In the genomic region with DNA sequence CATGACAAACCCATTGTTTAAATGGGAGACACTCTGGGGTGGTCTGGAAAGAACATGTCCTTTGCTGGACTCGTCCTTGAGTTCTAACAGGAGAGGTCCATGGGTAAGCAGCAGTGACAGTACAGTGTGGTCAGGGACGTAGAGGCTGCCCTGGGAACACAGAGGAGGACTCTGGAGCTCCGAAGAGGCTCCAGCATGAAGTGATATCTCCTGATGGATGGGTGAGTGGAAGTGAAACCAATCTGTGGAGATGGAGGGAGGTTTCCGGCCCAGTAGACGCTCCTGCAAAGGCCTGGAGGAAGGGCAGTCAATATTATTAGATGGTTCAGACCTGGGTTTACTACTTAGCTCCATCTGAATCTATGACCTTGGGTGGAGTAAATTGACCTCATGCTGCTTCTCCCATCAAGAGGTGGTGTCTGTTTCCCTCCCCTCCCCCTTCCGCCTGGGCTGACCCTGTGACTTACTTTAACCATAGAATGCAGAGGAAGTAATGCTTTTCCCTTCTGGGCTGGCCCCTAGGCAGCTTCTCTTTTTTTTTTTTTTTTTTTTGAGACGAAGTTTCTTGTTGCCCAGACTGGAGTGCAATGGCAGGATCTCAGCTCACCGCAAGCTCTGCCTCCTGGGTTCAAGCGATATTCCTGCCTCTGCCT, we compare ENCODE assay signal across 18 cellular contexts. TPM values are rescaled to one million over a fixed set of nuclear protein-coding genes. Genes with fewer than 3 reads are reported as not detected.
DNase-seq lines count a peak whose midpoint lies in the region; ATAC-seq, FAIRE-seq and TF ChIP-seq lines count a peak whose summit lies in the region.
"Had no signal": no experiment of that assay in that cellular context is flagged by ENCODE, and none has a peak within 500 bp of the region (broad histone marks: within the 10 kb centered on the region; RNA-seq: fewer than 3 reads in every experiment).

No MANE protein-coding gene starts in this region.

- H2AFZ ChIP-seq in astrocyte (ENCODE audit: low read depth, low read length) (no peak overlapping the region), H9 (ENCODE audit: low read length) (no peak overlapping the region)

- no peak overlapping the region for H2BK5ac ChIP-seq in H9 (ENCODE audit: insufficient read length, low read length)

- H3K4me2 ChIP-seq in astrocyte (ENCODE audit: low read length) = no peak overlapping the region
- no peak overlapping the region for H3K4me2 ChIP-seq in H9 (ENCODE audit: insufficient read depth, insufficient read length, low read length)

- H3K56ac ChIP-seq in H9 (ENCODE audit: insufficient read length, low read depth, low read length) = no peak overlapping the region

- peaks cover 34% of the 10 kb centered on the region for H3K27me3 ChIP-seq in astrocyte (ENCODE audit: insufficient read depth, low read length)
- H3K27me3 ChIP-seq in H9 (ENCODE audit: insufficient read depth, low read length) = peaks cover 10% of the 10 kb centered on the region; the same call in 1 of the 2 replicates
- no peaks in the 10 kb centered on the region for H3K27me3 ChIP-seq in CD8-positive, alpha-beta T cell (ENCODE audit: insufficient read depth, low read length)
- H3K27me3 ChIP-seq: body of pancreas had no signal

- no peak overlapping the region for H4K91ac ChIP-seq in H9 (ENCODE audit: insufficient read length, low read depth, low read length)

- no CpG with 5 or more reads among the region's 9 CpGs for WGBS in H9 (ENCODE audit: extremely low coverage, insufficient read length, low lambda C conversion rate)

- no peak overlapping the region for H3K23ac ChIP-seq in H9 (ENCODE audit: insufficient read length, low read depth, low read length)

- H3K36me3 Mint-ChIP-seq in astrocyte (ENCODE audit: low read depth, unreplicated experiment) (no peaks in the 10 kb centered on the region), nephron (ENCODE audit: low read depth) (peaks cover 5% of the 10 kb centered on the region), H9 (ENCODE audit: insufficient read depth in 1 of 3, low read depth in 3 of 3) (no peaks in the 10 kb centered on the region)
- no peaks in the 10 kb centered on the region for H3K36me3 Mint-ChIP-seq in CD8-positive, alpha-beta T cell
- H3K36me3 Mint-ChIP-seq: activated naive CD4-positive, alpha-beta T cell treated with anti-CD3 and anti-CD28 coated beads, Interleukin-2, amount 50 U/mL, for 24 hours; immature natural killer cell had no signal

- H2BK15ac ChIP-seq in H9 (ENCODE audit: low read depth, low read length) = no peak overlapping the region

- TF ChIP-seq CTCF in astrocyte (IDR thresholded peaks at IDR 0.05; ENCODE audit: insufficient read depth, low read depth, low read length) = no peak
- TF ChIP-seq CTCF in nephron (IDR thresholded peaks at IDR 0.05; ENCODE audit: unreplicated experiment in 3 of 3) = no peak
- no peak for TF ChIP-seq CTCF in H9 (conservative IDR thresholded peaks at IDR 0.05)
- TF ChIP-seq CTCF in CD8-positive, alpha-beta T cell (IDR thresholded peaks at IDR 0.05) = no peak

- peaks cover 3% of the 10 kb centered on the region for H3K23me2 ChIP-seq in H9 (ENCODE audit: insufficient read length, low read depth, low read length, poor library complexity, severe bottlenecking)

- no peak overlapping the region for H3K4me3 ChIP-seq in astrocyte (ENCODE audit: insufficient read depth, low read depth, low read length)
- no peak overlapping the region for H3K4me3 ChIP-seq in CD8-positive, alpha-beta T cell (ENCODE audit: low read depth, low read length)
- H3K4me3 ChIP-seq: body of pancreas had no signal

- no peak overlapping the region for H4K8ac ChIP-seq in H9 (replicated peaks; ENCODE audit: insufficient read length, low read depth, low read length)

- no peak overlapping the region for H3K4me3 Mint-ChIP-seq in astrocyte (ENCODE audit: unreplicated experiment)
- H3K4me3 Mint-ChIP-seq in nephron = peak overlapping the region; percentile 46 to 67 (median 63)
- H3K4me3 Mint-ChIP-seq in H9 = no peak overlapping the region
- H3K4me3 Mint-ChIP-seq in CD8-positive, alpha-beta T cell = no peak overlapping the region
- H3K4me3 Mint-ChIP-seq: activated naive CD4-positive, alpha-beta T cell treated with anti-CD3 and anti-CD28 coated beads, Interleukin-2, amount 50 U/mL, for 24 hours had no signal

- H3T11ph ChIP-seq in H9 (ENCODE audit: low read length) = no peak overlapping the region

- H3K4me1 Mint-ChIP-seq in astrocyte (ENCODE audit: low read depth, unreplicated experiment) = peaks cover 4% of the 10 kb centered on the region
- H3K4me1 Mint-ChIP-seq in nephron = peaks cover 10% of the 10 kb centered on the region
- peaks cover 7 to 10% of the 10 kb centered on the region in 2 experiments for H3K4me1 Mint-ChIP-seq in H9
- H3K4me1 Mint-ChIP-seq in CD8-positive, alpha-beta T cell (ENCODE audit: low read depth) = peaks cover 6% of the 10 kb centered on the region

- H3K79me2 ChIP-seq in astrocyte (ENCODE audit: insufficient read depth, low read length) (no peaks in the 10 kb centered on the region), H9 (ENCODE audit: insufficient read depth, low read length) (no peaks in the 10 kb centered on the region)

- no peak overlapping the region for H3K27ac ChIP-seq in astrocyte (ENCODE audit: low read depth, low read length)
- no peak overlapping the region for H3K27ac ChIP-seq in H9 (ENCODE audit: insufficient read length, low read depth, low read length)
- H3K27ac ChIP-seq in CD8-positive, alpha-beta T cell (ENCODE audit: low read depth, low read length) = no peak overlapping the region
- H3K27ac ChIP-seq: body of pancreas had no signal

- H2BK12ac ChIP-seq in H9 (ENCODE audit: insufficient read length, low read depth, low read length) = no peak overlapping the region

- H3K79me1 ChIP-seq in H9 (ENCODE audit: insufficient read depth, low read depth, low read length, poor library complexity, severe bottlenecking) = no peaks in the 10 kb centered on the region

- H4K20me1 ChIP-seq in astrocyte (ENCODE audit: insufficient read depth, low read length) (no peaks in the 10 kb centered on the region), H9 (ENCODE audit: control insufficient read depth, insufficient read depth, insufficient read length) (no peaks in the 10 kb centered on the region)

- no peaks in the 10 kb centered on the region for H3K36me3 ChIP-seq in astrocyte (ENCODE audit: insufficient read depth, low read length)
- no peaks in the 10 kb centered on the region for H3K36me3 ChIP-seq in CD8-positive, alpha-beta T cell (ENCODE audit: insufficient read depth, low read length)

- H3K14ac ChIP-seq in H9 (ENCODE audit: insufficient read depth, low read length) = no peak overlapping the region; the same call in 1 of the 2 replicates

- no peak overlapping the region for H4K5ac ChIP-seq in H9 (ENCODE audit: insufficient read length, low read depth, low read length)

- peak; percentile 64 for DNase-seq in GDM1 (lab: John Stamatoyannopoulos, UW)
- DNase-seq in NOMO-1 treated with DMSO at 0.1 percent for 48 hours (lab: John Stamatoyannopoulos, UW; ENCODE audit: unreplicated experiment) = peak; percentile 88
- DNase-seq in astrocyte (ENCODE audit: low read depth) = no peak
- DNase-seq in H9 = no peak
- DNase-seq in CD8-positive, alpha-beta T cell = no peak
- no peak for DNase-seq in urothelium cell line (ENCODE audit: low spot score)
- DNase-seq: activated CD4-positive, alpha-beta T cell treated with anti-CD3 and anti-CD28 coated beads, Interleukin-2, amount 50 U/mL, for 1 hour; activated T-cell treated with anti-CD3 and anti-CD28 coated beads for 4 hours; erythroblast; immature natural killer cell; mesenchymal stem cell; NCI-H82; SHP77; stimulated activated CD4-positive, alpha-beta T cell treated with anti-CD3 and anti-CD28 coated beads, Interleukin-2, amount 100 ng/mL, for 48 hours had no signal

- no peak overlapping the region for H2BK120ac ChIP-seq in H9 (ENCODE audit: low read depth, low read length, poor library complexity, severe bottlenecking)

- H3K18ac ChIP-seq in H9 (ENCODE audit: insufficient read length, low read depth, low read length) = no peak overlapping the region

- intact Hi-C loops in CD8-positive, alpha-beta T cell (cut with DNase I, micrococcal nuclease) = no loop called here

- ATAC-seq in CD8-positive, alpha-beta T cell = no peak
- ATAC-seq in SK-N-SH treated with all-trans-retinoic acid at 6 μM for 48 hours = no peak; the same call in 1 of the 3 replicates
- ATAC-seq: body of pancreas had no signal

- POLR2A ChIA-PET in CD8-positive, alpha-beta T cell (lab: Charles Lee) = no interaction called here

- H3K9me3 Mint-ChIP-seq in astrocyte (ENCODE audit: unreplicated experiment) (peaks cover 6% of the 10 kb centered on the region), nephron (no peaks in the 10 kb centered on the region), H9 (peaks cover 0 to 3% of the 10 kb centered on the region in 2 experiments; a peak in 2 of 5 replicates)
- no peaks in the 10 kb centered on the region for H3K9me3 Mint-ChIP-seq in CD8-positive, alpha-beta T cell
- H3K9me3 Mint-ChIP-seq: activated naive CD4-positive, alpha-beta T cell treated with anti-CD3 and anti-CD28 coated beads, Interleukin-2, amount 50 U/mL, for 24 hours; immature natural killer cell had no signal

- no peak overlapping the region for H3K4ac ChIP-seq in H9 (ENCODE audit: low read depth, low read length)

- FAIRE-seq in astrocyte (lab: Jason Lieb, UNC) = no peak
- FAIRE-seq in urothelium cell line (lab: Jason Lieb, UNC) = no peak

- H3K27ac Mint-ChIP-seq in astrocyte (ENCODE audit: unreplicated experiment) (peak overlapping the region; percentile 59), nephron (no peak overlapping the region), H9 (peak overlapping the region in 1 of 3 experiments; percentile 70; a peak in 1 of 7 replicates)
- no peak overlapping the region for H3K27ac Mint-ChIP-seq in CD8-positive, alpha-beta T cell
- H3K27ac Mint-ChIP-seq: activated naive CD4-positive, alpha-beta T cell treated with anti-CD3 and anti-CD28 coated beads, Interleukin-2, amount 50 U/mL, for 24 hours; immature natural killer cell had no signal

- no peak overlapping the region for H2AK5ac ChIP-seq in H9 (ENCODE audit: insufficient read length, low read length)

- H2BK20ac ChIP-seq in H9 (ENCODE audit: low read depth, low read length, poor library complexity, severe bottlenecking) = no peak overlapping the region

- H3K27me3 Mint-ChIP-seq in astrocyte (ENCODE audit: low read depth, unreplicated experiment) (peaks cover 65% of the 10 kb centered on the region), nephron (ENCODE audit: low read depth) (peaks cover 68% of the 10 kb centered on the region), H9 (ENCODE audit: low read depth) (peaks cover 49% of the 10 kb centered on the region)
- peaks cover 31% of the 10 kb centered on the region for H3K27me3 Mint-ChIP-seq in CD8-positive, alpha-beta T cell (ENCODE audit: low read depth)

- CTCF ChIA-PET in CD8-positive, alpha-beta T cell (lab: Charles Lee) = no interaction called here

- H3K9ac ChIP-seq in astrocyte (ENCODE audit: low read length) (no peak overlapping the region), H9 (ENCODE audit: extremely low read depth, insufficient read length, low read length) (no peak overlapping the region)

- H3K9me3 ChIP-seq in astrocyte (ENCODE audit: insufficient read depth, low read depth, low read length) = no peaks in the 10 kb centered on the region
- no peaks in the 10 kb centered on the region for H3K9me3 ChIP-seq in H9 (ENCODE audit: control insufficient read depth, low read depth, low read length)
- H3K9me3 ChIP-seq in CD8-positive, alpha-beta T cell (ENCODE audit: low read length) = no peaks in the 10 kb centered on the region
- H3K9me3 ChIP-seq: body of pancreas had no signal

- H3K4me1 ChIP-seq in astrocyte (ENCODE audit: insufficient read depth, low read length) (no peaks in the 10 kb centered on the region), H9 (ENCODE audit: insufficient read depth, low read length) (no peaks in the 10 kb centered on the region)
- H3K4me1 ChIP-seq in CD8-positive, alpha-beta T cell (ENCODE audit: insufficient read depth, low read length) = no peaks in the 10 kb centered on the region

RNA-seq across cellular contexts. Expression of a gene that starts 2.3 kb away (rescaled TPM):
- total RNA-seq in astrocyte (0.05 TPM in 1 of 2 replicates, not detected in the other), H9 (2021) (1.8 and 1.9 TPM in 2 replicates)
- total RNA-seq in CD8-positive, alpha-beta T cell = under 1 TPM; 0.19 to 0.22 TPM

Comparison
In these comparisons a context has a peak if more than half of its experiments do, and no peak if none do; other contexts are left out.
1. DNase-seq: peak in GDM1 (single experiment) and NOMO-1 treated with DMSO at 0.1 percent for 48 hours (single experiment); none in astrocyte (single experiment), H9 (single experiment), CD8-positive, alpha-beta T cell (0 of 7) and urothelium cell line (single experiment).
2. H3K4me3 Mint-ChIP-seq: peak in nephron (3 of 3); none in astrocyte (single experiment), H9 (0 of 2) and CD8-positive, alpha-beta T cell (single experiment).